In genomic region chr7:140402178-140402835, GRCh38 we compare ENCODE assay signal across 12 cellular contexts. TPM values are rescaled to one million over a fixed set of nuclear protein-coding genes. Genes with fewer than 3 reads are reported as not detected.
A peak's percentile ranks its signal among the peaks of the same experiment; 100 is the strongest.
DNase-seq lines count a peak whose midpoint lies in the region; ATAC-seq and TF ChIP-seq lines count a peak whose summit lies in the region.
"Had no signal": no experiment of that assay in that cellular context is flagged by ENCODE, and none has a peak within 500 bp of the region (broad histone marks: within the 10 kb centered on the region; RNA-seq: fewer than 3 reads in every experiment).

No MANE protein-coding gene starts in this region.

- ATAC-seq in left ventricle myocardium superior = no peak
- no peak for ATAC-seq in activated CD4-positive, CD25-positive, alpha-beta regulatory T cell treated with anti-CD3 and anti-CD28 coated beads, Interleukin-2, amount 50 U/mL, for 24 hours

- peak overlapping the region; percentile 97 for H3K27ac Mint-ChIP-seq in activated CD4-positive, alpha-beta T cell treated with anti-CD3 and anti-CD28 coated beads, Interleukin-2, amount 10 ng/mL, durations not matched to agents 24 days and 14 days

- in situ Hi-C loops in astrocyte of the spinal cord (cut with HindIII; ENCODE audit: low sequenced_read_pairs) = no loop called here

- intact Hi-C loops in activated CD4-positive, alpha-beta T cell treated with anti-CD3 and anti-CD28 coated beads, Interleukin-2, amount 10 ng/mL, durations not matched to agents 24 days and 14 days (cut with micrococcal nuclease) = loop anchor here (1.0 to 5.0 kb wide), 8 partner anchors 14 to 340 kb away; partner anchors contain the start of genes MKRN1 and PARP12
- intact Hi-C loops in left ventricle myocardium superior (cut with micrococcal nuclease) = no loop called here

- H3K4me1 Mint-ChIP-seq in activated CD4-positive, alpha-beta T cell treated with anti-CD3 and anti-CD28 coated beads, Interleukin-2, amount 10 ng/mL, durations not matched to agents 24 days and 14 days = peaks cover 39% of the 10 kb centered on the region

- TF ChIP-seq CTCF in NB4 (IDR thresholded peaks at IDR 0.05; ENCODE audit: low read depth, low read length) (no peak), astrocyte of the spinal cord (IDR thresholded peaks at IDR 0.05; ENCODE audit: low read depth, low read length) (no peak), GM10266 (IDR thresholded peaks at IDR 0.05; ENCODE audit: control insufficient read depth, insufficient read depth, low read depth, missing control alignments) (no peak)

- no peak for TF ChIP-seq POLR2A in NB4 (IDR thresholded peaks at IDR 0.05; ENCODE audit: extremely low read depth, insufficient read length)

- H3K27me3 Mint-ChIP-seq in activated CD4-positive, alpha-beta T cell treated with anti-CD3 and anti-CD28 coated beads, Interleukin-2, amount 10 ng/mL, durations not matched to agents 24 days and 14 days = no peaks in the 10 kb centered on the region

- no peaks in the 10 kb centered on the region for H3K9me3 Mint-ChIP-seq in activated CD4-positive, alpha-beta T cell treated with anti-CD3 and anti-CD28 coated beads, Interleukin-2, amount 10 ng/mL, durations not matched to agents 24 days and 14 days

- peak; percentile 69 for DNase-seq in activated CD4-positive, alpha-beta T cell treated with anti-CD3 and anti-CD28 coated beads, Interleukin-2, amount 10 ng/mL, durations not matched to agents 24 days and 14 days
- no peak for DNase-seq in activated CD4-positive, alpha-beta T cell treated with anti-CD3 and anti-CD28 coated beads, Interleukin-2, amount 50 U/mL, for 48 hours
- DNase-seq in NB4 (ENCODE audit: low read depth) = peak; percentile 55
- peak; percentile 72 for DNase-seq in astrocyte of the spinal cord (ENCODE audit: low read depth, low spot score)
- peak; percentile 90 for DNase-seq in renal cortical epithelial cell (ENCODE audit: low read depth)
- no peak for DNase-seq in left ventricle myocardium superior
- no peak for DNase-seq in GM10266 (ENCODE audit: extremely low spot score)
- DNase-seq: dermis blood vessel endothelial cell, NCI-H2107, stomach had no signal

- peak overlapping the region; percentile 90 for H3K4me3 Mint-ChIP-seq in activated CD4-positive, alpha-beta T cell treated with anti-CD3 and anti-CD28 coated beads, Interleukin-2, amount 10 ng/mL, durations not matched to agents 24 days and 14 days

- H3K4me3 ChIP-seq in NB4 (ENCODE audit: low read depth, low read length) (no peak overlapping the region), astrocyte of the spinal cord (ENCODE audit: low read depth, low read length) (no peak overlapping the region)
- H3K4me3 ChIP-seq: stomach had no signal

- H3K36me3 Mint-ChIP-seq in activated CD4-positive, alpha-beta T cell treated with anti-CD3 and anti-CD28 coated beads, Interleukin-2, amount 10 ng/mL, durations not matched to agents 24 days and 14 days (ENCODE audit: low read depth) = peaks cover 27% of the 10 kb centered on the region

RNA-seq across cellular contexts. Expression of gene RAB19, which starts 1.6 kb away (rescaled TPM):
- 23.0 and 24.4 TPM in 2 replicates for total RNA-seq in activated CD4-positive, alpha-beta T cell treated with anti-CD3 and anti-CD28 coated beads, Interleukin-2, amount 10 ng/mL, durations not matched to agents 24 days and 14 days
- total RNA-seq in renal cortical epithelial cell = 3.5 and 15.1 TPM in 2 replicates
- total RNA-seq in left ventricle myocardium superior = not detected
- total RNA-seq: dermis blood vessel endothelial cell, myocyte had no signal

RNA-seq across cellular contexts. Expression of gene SLC37A3, which starts 4.0 kb away (rescaled TPM):
- 162 and 167 TPM in 2 replicates for total RNA-seq in activated CD4-positive, alpha-beta T cell treated with anti-CD3 and anti-CD28 coated beads, Interleukin-2, amount 10 ng/mL, durations not matched to agents 24 days and 14 days
- total RNA-seq in renal cortical epithelial cell (50.5 and 56.2 TPM in 2 replicates), left ventricle myocardium superior (11.9 TPM)

Comparison
In these comparisons a context has a peak if more than half of its experiments do, and no peak if none do; other contexts are left out.
1. DNase-seq: peak in activated CD4-positive, alpha-beta T cell treated with anti-CD3 and anti-CD28 coated beads, Interleukin-2, amount 10 ng/mL, durations not matched to agents 24 days and 14 days (single experiment), NB4 (single experiment), astrocyte of the spinal cord (single experiment) and renal cortical epithelial cell (single experiment); none in activated CD4-positive, alpha-beta T cell treated with anti-CD3 and anti-CD28 coated beads, Interleukin-2, amount 50 U/mL, for 48 hours (0 of 2), left ventricle myocardium superior (single experiment) and GM10266 (single experiment).